8 cellular contexts compared by ENCODE assay signal in the genomic region with DNA sequence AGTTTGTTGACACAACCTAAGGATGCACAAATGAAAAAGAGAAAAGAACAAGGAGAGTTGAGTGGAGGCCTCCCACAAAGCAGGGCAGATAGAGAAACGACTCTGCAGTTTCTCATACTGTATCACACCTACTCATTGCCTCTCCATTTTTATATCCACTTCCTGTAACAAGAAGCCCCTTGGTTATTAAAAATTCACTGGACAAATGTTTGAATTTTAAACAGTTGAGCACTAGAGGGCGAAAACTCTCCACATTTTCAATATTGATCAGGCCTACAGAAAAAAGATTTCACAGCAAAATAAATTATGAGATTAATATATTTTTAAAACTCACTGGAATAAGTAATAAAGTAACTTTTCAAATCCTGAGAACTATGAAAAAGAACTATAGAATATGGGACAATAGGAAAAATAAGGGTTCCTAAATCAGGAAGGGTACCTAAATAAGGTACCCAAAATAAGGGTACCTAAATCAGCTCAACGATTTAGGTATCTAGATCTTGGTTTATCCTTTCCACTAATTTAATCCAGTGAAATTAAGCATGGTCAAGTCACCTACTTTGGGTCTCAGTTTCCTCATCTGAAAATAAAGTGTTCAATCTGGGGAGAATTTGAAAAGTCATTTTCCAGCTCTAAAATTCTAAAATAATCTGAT. TPM values are rescaled to one million over a fixed set of nuclear protein-coding genes. Genes with fewer than 3 reads are reported as not detected.
A peak's percentile ranks its signal among the peaks of the same experiment; 100 is the strongest.
DNase-seq lines count a peak whose midpoint lies in the region; ATAC-seq, FAIRE-seq and TF ChIP-seq lines count a peak whose summit lies in the region.

No MANE protein-coding gene starts in this region.

- H3K27me3 ChIP-seq in SJCRH30 (no peaks in the 10 kb centered on the region), foreskin keratinocyte (no peaks in the 10 kb centered on the region)

- ATAC-seq in foreskin keratinocyte: no peak
- no peak for ATAC-seq in GM18870 (IDR thresholded peaks at IDR 0.05; ENCODE audit: unreplicated experiment)

- H3K4me1 ChIP-seq in SJCRH30: no peaks in the 10 kb centered on the region
- H3K4me1 ChIP-seq in foreskin keratinocyte: no peaks in the 10 kb centered on the region

- DNase-seq in Daoy (ENCODE audit: low read depth) (peak; percentile 6), SJCRH30 (peak; percentile 8 to 71), foreskin keratinocyte (peak in 1 of 2 donors; percentile 11), urothelium cell line (ENCODE audit: low spot score) (peak; percentile 18), substantia nigra (lab: John Stamatoyannopoulos, UW) (no peak)
- no peak for DNase-seq in stimulated activated CD4-positive, alpha-beta T cell treated with anti-CD3 and anti-CD28 coated beads, Interleukin-4, amount 100 ng/mL, for 4 hours

- H3K27ac ChIP-seq in SJCRH30: peak overlapping the region; percentile 0; the same call in 1 of the 2 replicates
- H3K27ac ChIP-seq in foreskin keratinocyte: no peak overlapping the region
- H3K27ac ChIP-seq in substantia nigra (ENCODE audit: low read depth, low read length, poor library complexity, severe bottlenecking): no peak overlapping the region

- no peak for FAIRE-seq in urothelium cell line (lab: Jason Lieb, UNC)

- peaks cover 6% of the 10 kb centered on the region; the same call in 1 of the 2 replicates for H3K36me3 ChIP-seq in SJCRH30

- peak; percentile 69 for TF ChIP-seq CTCF in foreskin keratinocyte (conservative IDR thresholded peaks at IDR 0.05)

- peak; percentile 56 for TF ChIP-seq RAD21 in Ishikawa (IDR thresholded peaks at IDR 0.05; ENCODE audit: low read depth)

- TF ChIP-seq EP300 in Ishikawa (IDR thresholded peaks at IDR 0.05; ENCODE audit: borderline replicate concordance): no peak

- H3K4me3 ChIP-seq in SJCRH30: no peak overlapping the region

- no peaks in the 10 kb centered on the region for H3K9me3 ChIP-seq in SJCRH30 (replicated peaks)

TF ChIP-seq in Ishikawa, 13 proteins besides CTCF, POLR2A, EP300 and RAD21:
- TF ChIP-seq YY1 (IDR thresholded peaks at IDR 0.05; ENCODE audit: low read depth): no peak
- TF ChIP-seq ZBTB7A (IDR thresholded peaks at IDR 0.05; ENCODE audit: low read depth): no peak
- TF ChIP-seq, protein P1, sequence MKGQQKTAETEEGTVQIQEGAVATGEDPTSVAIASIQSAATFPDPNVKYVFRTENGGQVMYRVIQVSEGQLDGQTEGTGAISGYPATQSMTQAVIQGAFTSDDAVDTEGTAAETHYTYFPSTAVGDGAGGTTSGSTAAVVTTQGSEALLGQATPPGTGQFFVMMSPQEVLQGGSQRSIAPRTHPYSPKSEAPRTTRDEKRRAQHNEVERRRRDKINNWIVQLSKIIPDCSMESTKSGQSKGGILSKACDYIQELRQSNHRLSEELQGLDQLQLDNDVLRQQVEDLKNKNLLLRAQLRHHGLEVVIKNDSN (IDR thresholded peaks at IDR 0.05): no peak
- TF ChIP-seq TAF1 (IDR thresholded peaks at IDR 0.05; ENCODE audit: low read depth): no peak
- TF ChIP-seq FOXM1 (IDR thresholded peaks at IDR 0.05; ENCODE audit: borderline replicate concordance, low read depth): no peak
- no peak for TF ChIP-seq NFIC (IDR thresholded peaks at IDR 0.05)
- TF ChIP-seq CEBPB (IDR thresholded peaks at IDR 0.05): no peak
- no peak for TF ChIP-seq TCF12 (IDR thresholded peaks at IDR 0.05; ENCODE audit: low read depth)
- TF ChIP-seq, protein P2, sequence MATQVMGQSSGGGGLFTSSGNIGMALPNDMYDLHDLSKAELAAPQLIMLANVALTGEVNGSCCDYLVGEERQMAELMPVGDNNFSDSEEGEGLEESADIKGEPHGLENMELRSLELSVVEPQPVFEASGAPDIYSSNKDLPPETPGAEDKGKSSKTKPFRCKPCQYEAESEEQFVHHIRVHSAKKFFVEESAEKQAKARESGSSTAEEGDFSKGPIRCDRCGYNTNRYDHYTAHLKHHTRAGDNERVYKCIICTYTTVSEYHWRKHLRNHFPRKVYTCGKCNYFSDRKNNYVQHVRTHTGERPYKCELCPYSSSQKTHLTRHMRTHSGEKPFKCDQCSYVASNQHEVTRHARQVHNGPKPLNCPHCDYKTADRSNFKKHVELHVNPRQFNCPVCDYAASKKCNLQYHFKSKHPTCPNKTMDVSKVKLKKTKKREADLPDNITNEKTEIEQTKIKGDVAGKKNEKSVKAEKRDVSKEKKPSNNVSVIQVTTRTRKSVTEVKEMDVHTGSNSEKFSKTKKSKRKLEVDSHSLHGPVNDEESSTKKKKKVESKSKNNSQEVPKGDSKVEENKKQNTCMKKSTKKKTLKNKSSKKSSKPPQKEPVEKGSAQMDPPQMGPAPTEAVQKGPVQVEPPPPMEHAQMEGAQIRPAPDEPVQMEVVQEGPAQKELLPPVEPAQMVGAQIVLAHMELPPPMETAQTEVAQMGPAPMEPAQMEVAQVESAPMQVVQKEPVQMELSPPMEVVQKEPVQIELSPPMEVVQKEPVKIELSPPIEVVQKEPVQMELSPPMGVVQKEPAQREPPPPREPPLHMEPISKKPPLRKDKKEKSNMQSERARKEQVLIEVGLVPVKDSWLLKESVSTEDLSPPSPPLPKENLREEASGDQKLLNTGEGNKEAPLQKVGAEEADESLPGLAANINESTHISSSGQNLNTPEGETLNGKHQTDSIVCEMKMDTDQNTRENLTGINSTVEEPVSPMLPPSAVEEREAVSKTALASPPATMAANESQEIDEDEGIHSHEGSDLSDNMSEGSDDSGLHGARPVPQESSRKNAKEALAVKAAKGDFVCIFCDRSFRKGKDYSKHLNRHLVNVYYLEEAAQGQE (IDR thresholded peaks at IDR 0.05; ENCODE audit: low read depth): no peak
- TF ChIP-seq, protein P3, sequence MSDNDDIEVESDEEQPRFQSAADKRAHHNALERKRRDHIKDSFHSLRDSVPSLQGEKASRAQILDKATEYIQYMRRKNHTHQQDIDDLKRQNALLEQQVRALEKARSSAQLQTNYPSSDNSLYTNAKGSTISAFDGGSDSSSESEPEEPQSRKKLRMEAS (IDR thresholded peaks at IDR 0.05): no peak
- TF ChIP-seq EGR1 (IDR thresholded peaks at IDR 0.05): no peak
- no peak for TF ChIP-seq CREB1 (IDR thresholded peaks at IDR 0.05; ENCODE audit: low read depth)
- no peak for TF ChIP-seq TEAD4 (IDR thresholded peaks at IDR 0.05)

RNA-seq across cellular contexts. Expression of a gene that starts 47.0 kb away (rescaled TPM):
- total RNA-seq in Daoy (2014; rRNA removed; shearing (Covaris generic)): 323 and 334 TPM in 2 replicates
- 277 and 308 TPM in 2 replicates for total RNA-seq in SJCRH30 (2014; rRNA removed; shearing (Covaris generic))
- total RNA-seq in foreskin keratinocyte: 684 and 685 TPM in 2 replicates
- polyA plus RNA-seq in foreskin keratinocyte: 1,070 and 1,164 TPM in 2 replicates

RNA-seq across cellular contexts. Expression of a gene that starts 58.3 kb away (rescaled TPM):
- total RNA-seq in Daoy (2014; rRNA removed; shearing (Covaris generic)): not detected in 2 replicates
- total RNA-seq in SJCRH30 (2014; rRNA removed; shearing (Covaris generic)): 1.5 and 1.6 TPM in 2 replicates
- total RNA-seq in foreskin keratinocyte: 0.07 and 0.14 TPM in 2 replicates
- polyA plus RNA-seq in foreskin keratinocyte: 0.29 and 0.33 TPM in 2 replicates

Comparison
In these comparisons a context has a peak if more than half of its experiments do, and no peak if none do; other contexts are left out.
1. DNase-seq: peak in Daoy (single experiment), SJCRH30 (2 of 2) and urothelium cell line (single experiment); none in substantia nigra (0 of 49) and stimulated activated CD4-positive, alpha-beta T cell treated with anti-CD3 and anti-CD28 coated beads, Interleukin-4, amount 100 ng/mL, for 4 hours (0 of 2).